In genomic region chr9:131554088-131554864, GRCh38 we compare ENCODE assay signal across 22 cellular contexts.
DNase-seq lines count a peak whose midpoint lies in the region; ATAC-seq lines count a peak whose summit lies in the region.
"Had no signal": no experiment of that assay in that cellular context is flagged by ENCODE, and none has a peak within 500 bp of the region (broad histone marks: within the 10 kb centered on the region; RNA-seq: fewer than 3 reads in every experiment).

No MANE protein-coding gene starts in this region.

- DNase-seq in NCI-H82 (lab: John Stamatoyannopoulos, UW) (peak; percentile 50), NCI-H82 treated with DMSO at 0.1 percent for 48 hours (lab: John Stamatoyannopoulos, UW; ENCODE audit: unreplicated experiment) (no peak), NCI-H69 (lab: John Stamatoyannopoulos, UW) (peak; percentile 8), iPS DF 19.7 (ENCODE audit: low read depth, low spot score) (peak; percentile 64), substantia nigra (lab: John Stamatoyannopoulos, UW) (no peak), HCEC 1CT (no peak), cortex of kidney (lab: John Stamatoyannopoulos, UW) (no peak)
- DNase-seq in stimulated activated naive CD8-positive, alpha-beta T cell treated with anti-CD3 and anti-CD28 coated beads, Interleukin-15, Interleukin-2, amounts not matched to agents 100 U/mL and 50 U/mL, for 24 hours: no peak
- DNase-seq: activated CD4-positive, alpha-beta T cell treated with anti-CD3 and anti-CD28 coated beads for 4 hours; activated naive CD8-positive, alpha-beta T cell treated with anti-CD3 and anti-CD28 coated beads, Interleukin-2, amount 10 ng/mL, durations not matched to agents 7 days and 5 days; cerebellar nuclear complex; COR-L47; EL; GOT3; hypothalamus; KG1; kidney glomerular epithelial cell; NCI-H1694; OCI-M1; stimulated activated naive CD4-positive, alpha-beta T cell; SW 1271 had no signal

- peak; percentile 23 for ATAC-seq in stimulated activated naive CD8-positive, alpha-beta T cell treated with anti-CD3 and anti-CD28 coated beads, Interleukin-15, Interleukin-2, amounts not matched to agents 100 U/mL and 50 U/mL, for 24 hours

- no peak overlapping the region for H3K27ac ChIP-seq in substantia nigra (ENCODE audit: low read depth, low read length, poor library complexity, severe bottlenecking)
- H3K27ac ChIP-seq: tibial nerve had no signal

Comparison
In these comparisons a context has a peak if more than half of its experiments do, and no peak if none do; other contexts are left out.
1. DNase-seq: peak in NCI-H82 (single experiment), NCI-H69 (single experiment) and iPS DF 19.7 (single experiment); none in NCI-H82 treated with DMSO at 0.1 percent for 48 hours (single experiment), stimulated activated naive CD8-positive, alpha-beta T cell treated with anti-CD3 and anti-CD28 coated beads, Interleukin-15, Interleukin-2, amounts not matched to agents 100 U/mL and 50 U/mL, for 24 hours (single experiment), substantia nigra (0 of 49), HCEC 1CT (single experiment) and cortex of kidney (single experiment).